Comparison of ENCODE assay signal across 8 cellular contexts in the genomic region with DNA sequence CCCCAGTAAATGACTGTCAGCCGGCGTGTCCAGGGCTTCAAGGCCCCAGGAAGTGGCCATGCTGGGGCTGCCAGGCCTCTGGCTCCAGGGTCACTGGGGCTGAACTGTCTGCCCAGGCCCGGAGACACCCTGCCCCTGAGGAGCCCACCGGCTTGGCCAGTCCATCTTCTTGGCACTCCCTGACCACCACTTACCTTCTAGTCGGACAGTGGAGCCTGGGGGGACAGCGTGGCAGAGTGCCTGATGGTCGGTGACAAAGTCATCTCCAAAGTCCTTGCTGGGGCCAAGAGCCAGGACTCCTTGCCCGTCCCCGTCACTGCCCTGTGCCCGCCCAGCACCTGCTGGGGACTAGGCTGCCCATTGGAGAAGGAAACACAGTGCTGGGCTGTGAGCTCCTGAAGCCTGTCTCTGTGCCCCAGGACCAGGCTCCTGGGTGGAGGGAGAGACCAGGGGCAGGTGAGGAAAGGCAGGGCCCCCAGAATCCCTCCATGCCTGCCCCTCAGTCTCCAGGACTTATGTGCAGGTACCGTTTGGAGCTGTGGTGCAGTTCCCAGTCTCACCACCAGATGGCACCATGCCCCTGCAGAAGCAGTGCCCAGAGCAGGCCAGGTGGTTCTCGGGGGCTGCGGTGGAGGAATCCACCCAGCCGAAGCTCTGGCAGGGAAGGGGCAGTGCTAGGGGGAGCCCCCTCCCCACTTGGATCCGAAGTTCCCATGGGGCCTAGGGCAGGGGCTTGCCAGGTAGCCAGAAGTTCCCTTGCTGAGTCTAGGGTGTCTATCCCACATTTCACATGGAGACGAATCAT. TPM values are rescaled to one million over a fixed set of nuclear protein-coding genes. Genes with fewer than 3 reads are reported as not detected.
DNase-seq lines count a peak whose midpoint lies in the region; ATAC-seq and TF ChIP-seq lines count a peak whose summit lies in the region.

No MANE protein-coding gene starts in this region.

- no peak overlapping the region for H3K4ac ChIP-seq in mesendoderm (ENCODE audit: low read depth, low read length)

- no peaks in the 10 kb centered on the region for H4K20me1 ChIP-seq in GM23338 (replicated peaks; ENCODE audit: insufficient read depth)

- TF ChIP-seq CTCF in AG10803 (conservative IDR thresholded peaks at IDR 0.05; ENCODE audit: low read length) (peak; percentile 95), GM23338 (conservative IDR thresholded peaks at IDR 0.05; ENCODE audit: low read depth in 2 of 2) (peak; percentile 93 to 99)

- H3K27me3 ChIP-seq in GM23338 (ENCODE audit: insufficient read depth) (no peaks in the 10 kb centered on the region), mesendoderm (ENCODE audit: insufficient read depth, low read length, poor library complexity) (no peaks in the 10 kb centered on the region)

- H3K4me3 Mint-ChIP-seq in GM23338: no peak overlapping the region
- H3K4me3 Mint-ChIP-seq in effector memory CD8-positive, alpha-beta T cell: no peak overlapping the region

- no peak overlapping the region for H4K5ac ChIP-seq in mesendoderm (ENCODE audit: low read length)

- H3K9ac ChIP-seq in mesendoderm (ENCODE audit: low read length): no peak overlapping the region

- H2BK15ac ChIP-seq in mesendoderm (replicated peaks; ENCODE audit: low read depth): no peak overlapping the region

- H3K79me1 ChIP-seq in mesendoderm (ENCODE audit: low read length): no peaks in the 10 kb centered on the region

- no peaks in the 10 kb centered on the region for H3F3A ChIP-seq in GM23338 (replicated peaks; ENCODE audit: low read depth)

- ATAC-seq in GM23338: peak; percentile 67
- ATAC-seq in effector memory CD8-positive, alpha-beta T cell (replicated peaks): peak; percentile 90
- no peak for ATAC-seq in HG02610 (IDR thresholded peaks at IDR 0.05; ENCODE audit: unreplicated experiment)

- H3K36me3 ChIP-seq in GM23338 (ENCODE audit: insufficient read depth): no peaks in the 10 kb centered on the region
- H3K36me3 ChIP-seq in mesendoderm (ENCODE audit: control insufficient read depth, insufficient read depth, low read length): no peaks in the 10 kb centered on the region

- no peak overlapping the region for H3K27ac Mint-ChIP-seq in GM23338
- H3K27ac Mint-ChIP-seq in effector memory CD8-positive, alpha-beta T cell: peak overlapping the region in 1 of 2 donors; percentile 53

- H3K9me2 ChIP-seq in GM23338 (ENCODE audit: insufficient read depth): no peaks in the 10 kb centered on the region

- no peaks in the 10 kb centered on the region for H3K79me2 ChIP-seq in GM23338 (replicated peaks; ENCODE audit: insufficient read depth)
- H3K79me2 ChIP-seq in mesendoderm (ENCODE audit: control insufficient read depth, insufficient read depth, low read length): no peaks in the 10 kb centered on the region

- H2BK5ac ChIP-seq in mesendoderm (ENCODE audit: low read length): no peak overlapping the region

- H3K56ac ChIP-seq in mesendoderm (ENCODE audit: low read length): no peak overlapping the region

- H3K4me1 ChIP-seq in GM23338 (ENCODE audit: insufficient read depth): no peaks in the 10 kb centered on the region
- no peaks in the 10 kb centered on the region for H3K4me1 ChIP-seq in mesendoderm (ENCODE audit: control insufficient read depth, low read depth, low read length)

- no peak overlapping the region for H3K4me2 ChIP-seq in GM23338
- H3K4me2 ChIP-seq in mesendoderm (ENCODE audit: low read length): no peak overlapping the region

- no peak overlapping the region for H3K27ac ChIP-seq in GM23338 (ENCODE audit: low read depth)
- no peak overlapping the region for H3K27ac ChIP-seq in mesendoderm (ENCODE audit: low read depth, low read length)

- H3K18ac ChIP-seq in mesendoderm (ENCODE audit: low read length): no peak overlapping the region

- H2AFZ ChIP-seq in GM23338: no peak overlapping the region

- H3K9me3 Mint-ChIP-seq in GM23338: no peaks in the 10 kb centered on the region
- no peaks in the 10 kb centered on the region for H3K9me3 Mint-ChIP-seq in effector memory CD8-positive, alpha-beta T cell

- no CpG with 5 or more reads among the region's 16 CpGs for WGBS in mesendoderm (ENCODE audit: extremely low coverage, insufficient coverage, low lambda C conversion rate)

- H3K4me1 Mint-ChIP-seq in GM23338: peaks cover 10% of the 10 kb centered on the region
- H3K4me1 Mint-ChIP-seq in effector memory CD8-positive, alpha-beta T cell (ENCODE audit: low read depth in 2 of 2): peaks cover 0 to 4% of the 10 kb centered on the region in 2 donors

- peaks cover 9% of the 10 kb centered on the region for H3K27me3 Mint-ChIP-seq in GM23338 (ENCODE audit: insufficient read depth, low read depth, poor library complexity)
- peaks cover 0 to 10% of the 10 kb centered on the region in 2 donors for H3K27me3 Mint-ChIP-seq in effector memory CD8-positive, alpha-beta T cell

- DNase-seq in AG10803 (ENCODE audit: low read depth): peak; percentile 63
- DNase-seq in GM23338 (ENCODE audit: low spot score): peak; percentile 88
- DNase-seq in NCI-H82 treated with DMSO at 0.1 percent for 48 hours (lab: John Stamatoyannopoulos, UW; ENCODE audit: unreplicated experiment): peak; percentile 28
- DNase-seq in activated CD8-positive, alpha-beta memory T cell treated with anti-CD3 and anti-CD28 coated beads for 24 hours: peak; percentile 99
- peak; percentile 88 to 93 (median 89) for DNase-seq in effector memory CD8-positive, alpha-beta T cell
- peak; percentile 77 for DNase-seq in mesendoderm
- DNase-seq in stimulated activated CD8-positive, alpha-beta memory T cell treated with anti-CD3 and anti-CD28 coated beads, Interleukin-15, amount 100 ng/mL, for 4 hours (ENCODE audit: low read depth in 2 of 2): peak; percentile 64 to 72

- H3K36me3 Mint-ChIP-seq in GM23338 (ENCODE audit: low read depth): no peaks in the 10 kb centered on the region
- H3K36me3 Mint-ChIP-seq in effector memory CD8-positive, alpha-beta T cell (ENCODE audit: insufficient read depth): peaks cover 9% of the 10 kb centered on the region

- no peak overlapping the region for H2BK120ac ChIP-seq in mesendoderm (ENCODE audit: low read depth, low read length)

- H2AK5ac ChIP-seq in mesendoderm (ENCODE audit: low read length): no peak overlapping the region

- H3K23ac ChIP-seq in mesendoderm (ENCODE audit: low read length): no peak overlapping the region

- H3K4me3 ChIP-seq in AG10803 (ENCODE audit: low read length) (no peak overlapping the region), GM23338 (no peak overlapping the region), mesendoderm (ENCODE audit: low read length) (no peak overlapping the region)

- no peak overlapping the region for H4K8ac ChIP-seq in mesendoderm (ENCODE audit: low read depth, low read length)

TF ChIP-seq in GM23338, 12 proteins besides CTCF, POLR2A, EP300 and RAD21 (continues in another document):
- TF ChIP-seq ZNF114 (CRISPR knock-in tag; IDR thresholded peaks at IDR 0.05) (no peak), EZH2phosphoT487 (IDR thresholded peaks at IDR 0.05; ENCODE audit: unreplicated experiment) (no peak), STAT1 (IDR thresholded peaks at IDR 0.05; ENCODE audit: unreplicated experiment) (no peak), JUNB (IDR thresholded peaks at IDR 0.05; ENCODE audit: unreplicated experiment) (no peak), POLR2AphosphoS5 (IDR thresholded peaks at IDR 0.05; ENCODE audit: low read depth) (no peak)
- TF ChIP-seq, protein P1, sequence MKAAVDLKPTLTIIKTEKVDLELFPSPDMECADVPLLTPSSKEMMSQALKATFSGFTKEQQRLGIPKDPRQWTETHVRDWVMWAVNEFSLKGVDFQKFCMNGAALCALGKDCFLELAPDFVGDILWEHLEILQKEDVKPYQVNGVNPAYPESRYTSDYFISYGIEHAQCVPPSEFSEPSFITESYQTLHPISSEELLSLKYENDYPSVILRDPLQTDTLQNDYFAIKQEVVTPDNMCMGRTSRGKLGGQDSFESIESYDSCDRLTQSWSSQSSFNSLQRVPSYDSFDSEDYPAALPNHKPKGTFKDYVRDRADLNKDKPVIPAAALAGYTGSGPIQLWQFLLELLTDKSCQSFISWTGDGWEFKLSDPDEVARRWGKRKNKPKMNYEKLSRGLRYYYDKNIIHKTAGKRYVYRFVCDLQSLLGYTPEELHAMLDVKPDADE (IDR thresholded peaks at IDR 0.05): no peak

RNA-seq across cellular contexts. Expression of a gene that starts 6.0 kb away (rescaled TPM):
- not detected in 2 replicates for total RNA-seq in GM23338 (2014; rRNA removed; shearing (Covaris generic))
- not detected in 2 replicates for polyA plus RNA-seq in GM23338 (2016; fragmentation: Nextera tagmentation; extraction: Ambion mirVana)
- polyA plus RNA-seq in mesendoderm (2013, experiment 1 of 2): not detected
- polyA plus RNA-seq in mesendoderm (2013, experiment 2 of 2): not detected

RNA-seq across cellular contexts. Expression of a gene that starts 25.2 kb away (rescaled TPM):
- total RNA-seq in GM23338 (2014; rRNA removed; shearing (Covaris generic)): 26.1 and 47.6 TPM in 2 replicates
- 13.7 and 22.1 TPM in 2 replicates for polyA plus RNA-seq in GM23338 (2016; fragmentation: Nextera tagmentation; extraction: Ambion mirVana)
- 24.9 TPM for polyA plus RNA-seq in mesendoderm (2013, experiment 1 of 2)
- polyA plus RNA-seq in mesendoderm (2013, experiment 2 of 2): 24.7 TPM

RNA-seq across cellular contexts. Expression of a gene that starts 39.8 kb away (rescaled TPM):
- total RNA-seq in GM23338 (2014; rRNA removed; shearing (Covaris generic)): 56.4 and 61.3 TPM in 2 replicates
- polyA plus RNA-seq in GM23338 (2016; fragmentation: Nextera tagmentation; extraction: Ambion mirVana): 41.3 and 42.9 TPM in 2 replicates
- polyA plus RNA-seq in mesendoderm (2013, experiment 1 of 2): 22.5 TPM
- 21.9 TPM for polyA plus RNA-seq in mesendoderm (2013, experiment 2 of 2)

RNA-seq across cellular contexts. Expression of a gene that starts 40.9 kb away (rescaled TPM):
- total RNA-seq in GM23338 (2014; rRNA removed; shearing (Covaris generic)): 987 and 1,206 TPM in 2 replicates
- 988 and 1,014 TPM in 2 replicates for polyA plus RNA-seq in GM23338 (2016; fragmentation: Nextera tagmentation; extraction: Ambion mirVana)
- polyA plus RNA-seq in mesendoderm (2013, experiment 1 of 2): 750 TPM
- polyA plus RNA-seq in mesendoderm (2013, experiment 2 of 2): 738 TPM

Comparison
In these comparisons a context has a peak if more than half of its experiments do, and no peak if none do; other contexts are left out.
1. DNase-seq: peak in every context shown above with its lines; median percentile 99 in activated CD8-positive, alpha-beta memory T cell treated with anti-CD3 and anti-CD28 coated beads for 24 hours; 89 in effector memory CD8-positive, alpha-beta T cell; 88 in GM23338; 77 in mesendoderm; 68 in stimulated activated CD8-positive, alpha-beta memory T cell treated with anti-CD3 and anti-CD28 coated beads, Interleukin-15, amount 100 ng/mL, for 4 hours; 63 in AG10803; 28 in NCI-H82 treated with DMSO at 0.1 percent for 48 hours.